ENCODE assay signal across 35 cellular contexts in genomic region chr9:104260004-104260403, GRCh38.
"Had no signal": no experiment of that assay in that cellular context is flagged by ENCODE, and none has a peak within 500 bp of the region (broad histone marks: within the 10 kb centered on the region; RNA-seq: fewer than 3 reads in every experiment).

No MANE protein-coding gene starts in this region.

- H3K9me3 ChIP-seq: ascending aorta, colonic mucosa, MG63, Peyer's patch had no signal

- H3K9me3 Mint-ChIP-seq: activated CD4-positive, alpha-beta T cell treated with anti-CD3 and anti-CD28 coated beads, Interleukin-2, amount 10 ng/mL, durations not matched to agents 7 days and 5 days; activated T-cell treated with anti-CD3 and anti-CD28 coated beads, Interleukin-2, amount 50 U/mL, for 24 hours; activated T-helper 2 cell treated with anti-CD3 and anti-CD28 coated beads, Interferon-gamma antibody, Interleukin-2, Interleukin-4, amounts not matched to agents 10 μg/mL and 5 μg/mL and 100 μg/mL, durations not matched to agents 14 hours and 24 hours and 36 hours had no signal

- H3K4me1 Mint-ChIP-seq: activated CD4-positive, alpha-beta T cell treated with anti-CD3 and anti-CD28 coated beads, Interleukin-2, amount 10 ng/mL, durations not matched to agents 7 days and 5 days; activated naive CD4-positive, alpha-beta T cell treated with anti-CD3 and anti-CD28 coated beads, Interleukin-2, amount 50 U/mL, for 24 hours; activated naive CD8-positive, alpha-beta T cell treated with anti-CD3 and anti-CD28 coated beads, Interleukin-2, amount 10 ng/mL, durations not matched to agents 7 days and 5 days; central memory CD8-positive, alpha-beta T cell had no signal

- H3K27me3 ChIP-seq: ascending aorta, cardiac muscle cell, colonic mucosa, MG63, Peyer's patch had no signal

- H3K27ac Mint-ChIP-seq: activated CD4-positive, alpha-beta T cell treated with anti-CD3 and anti-CD28 coated beads, Interleukin-2, amount 10 ng/mL, durations not matched to agents 7 days and 5 days; activated CD8-positive, alpha-beta T cell treated with anti-CD3 and anti-CD28 coated beads, Interleukin-2, amount 10 ng/mL, durations not matched to agents 7 days and 5 days; activated naive CD4-positive, alpha-beta T cell treated with anti-CD3 and anti-CD28 coated beads, Interleukin-2, amount 50 U/mL, for 24 hours; activated naive CD8-positive, alpha-beta T cell treated with anti-CD3 and anti-CD28 coated beads, Interleukin-2, amount 10 ng/mL, durations not matched to agents 7 days and 5 days; activated T-cell treated with anti-CD3 and anti-CD28 coated beads, Interleukin-2, amount 50 U/mL, for 24 hours; activated T-helper 2 cell treated with anti-CD3 and anti-CD28 coated beads, Interferon-gamma antibody, Interleukin-2, Interleukin-4, amounts not matched to agents 10 μg/mL and 5 μg/mL and 100 μg/mL, durations not matched to agents 14 hours and 24 hours and 36 hours had no signal

- ATAC-seq: activated CD8-positive, alpha-beta T cell treated with anti-CD3 and anti-CD28 coated beads, Interleukin-2, amount 10 ng/mL, durations not matched to agents 7 days and 5 days; SK-N-SH treated with all-trans-retinoic acid at 6 μM for 48 hours had no signal

- DNase-seq: activated CD4-positive, alpha-beta T cell treated with anti-CD3 and anti-CD28 coated beads, Interleukin-2, amount 10 ng/mL, durations not matched to agents 7 days and 5 days; activated CD4-positive, alpha-beta T cell treated with anti-CD3 and anti-CD28 coated beads, Interleukin-2, amount 50 U/mL, for 48 hours; activated CD4-positive, CD25-positive, alpha-beta regulatory T cell; activated CD8-positive, alpha-beta T cell treated with anti-CD3 and anti-CD28 coated beads, Interleukin-2, amount 10 ng/mL, durations not matched to agents 7 days and 5 days; activated gamma-delta T cell; activated naive CD4-positive, alpha-beta T cell treated with Interleukin-2 at 50 U/mL for 16 hours; activated naive CD8-positive, alpha-beta T cell treated with anti-CD3 and anti-CD28 coated beads, Interleukin-2, amount 10 ng/mL, durations not matched to agents 7 days and 5 days; activated T-cell treated with anti-CD3 and anti-CD28 coated beads, Interleukin-2, amount 50 U/mL, for 24 hours; amygdala; colonic mucosa; Kasumi-1; KBM-7; MG63; NCI-H1048; NCI-H146; NCI-H187 treated with DMSO at 0.1 percent for 48 hours; NCI-H2081; NCI-H2171 treated with DMSO at 0.1 percent for 48 hours; NCI-H2227 treated with DMSO at 0.1 percent for 48 hours; NCI-H446; NCI-H524; NCI-H774; Peyer's patch; RPMI8226; SHP77 treated with DMSO at 0.1 percent for 48 hours; T-helper 1 cell; T-helper 2 cell; T-helper 9 cell had no signal

- H3K27me3 Mint-ChIP-seq: activated T-cell treated with anti-CD3 and anti-CD28 coated beads, Interleukin-2, amount 50 U/mL, for 24 hours; central memory CD8-positive, alpha-beta T cell had no signal

- H3K4me1 ChIP-seq: ascending aorta, colonic mucosa, Peyer's patch had no signal

- H3K4me3 Mint-ChIP-seq: activated CD4-positive, alpha-beta T cell treated with anti-CD3 and anti-CD28 coated beads, Interleukin-2, amount 10 ng/mL, durations not matched to agents 7 days and 5 days; activated CD8-positive, alpha-beta T cell treated with anti-CD3 and anti-CD28 coated beads, Interleukin-2, amount 10 ng/mL, durations not matched to agents 7 days and 5 days; activated naive CD4-positive, alpha-beta T cell treated with anti-CD3 and anti-CD28 coated beads, Interleukin-2, amount 50 U/mL, for 24 hours; activated naive CD8-positive, alpha-beta T cell treated with anti-CD3 and anti-CD28 coated beads, Interleukin-2, amount 10 ng/mL, durations not matched to agents 7 days and 5 days; activated T-cell treated with anti-CD3 and anti-CD28 coated beads, Interleukin-2, amount 50 U/mL, for 24 hours; central memory CD8-positive, alpha-beta T cell had no signal

- H3K27ac ChIP-seq: ascending aorta, cardiac muscle cell, colonic mucosa, Peyer's patch, VCaP had no signal

- H3K36me3 ChIP-seq: ascending aorta, cardiac muscle cell, colonic mucosa, MG63, Peyer's patch had no signal

- H3K36me3 Mint-ChIP-seq: activated naive CD4-positive, alpha-beta T cell treated with anti-CD3 and anti-CD28 coated beads, Interleukin-2, amount 50 U/mL, for 24 hours; activated naive CD8-positive, alpha-beta T cell treated with anti-CD3 and anti-CD28 coated beads, Interleukin-2, amount 10 ng/mL, durations not matched to agents 7 days and 5 days had no signal

- H3K4me3 ChIP-seq: ascending aorta, cardiac muscle cell, colonic mucosa, MG63, Peyer's patch had no signal
